In genomic region chr15:26325495-26325894, GRCh38 we compare ENCODE assay signal across 22 cellular contexts.
"Had no signal": no experiment of that assay in that cellular context is flagged by ENCODE, and none has a peak within 500 bp of the region (broad histone marks: within the 10 kb centered on the region; RNA-seq: fewer than 3 reads in every experiment).

No MANE protein-coding gene starts in this region.

- H3K27ac ChIP-seq: coronary artery, esophagus squamous epithelium, gastrocnemius medialis, prostate gland, spleen, testis, WERI-Rb-1 had no signal

- H3K27me3 ChIP-seq: esophagus squamous epithelium, gastrocnemius medialis, spleen, testis had no signal

- H3K4me1 ChIP-seq: esophagus squamous epithelium, gastrocnemius medialis, prostate gland, spleen, testis had no signal

- H3K9me3 ChIP-seq: esophagus squamous epithelium, gastrocnemius medialis, prostate gland, testis had no signal

- DNase-seq: activated CD4-positive, alpha-beta T cell treated with anti-CD3 and anti-CD28 coated beads for 1 hour; activated CD4-positive, alpha-beta T cell treated with anti-CD3 and anti-CD28 coated beads, Interleukin-2, amount 50 U/mL, for 1 hour; activated CD8-positive, alpha-beta T cell treated with anti-CD3 and anti-CD28 coated beads, Interleukin-2, amount 10 ng/mL, durations not matched to agents 7 days and 5 days; activated gamma-delta T cell; activated naive CD4-positive, alpha-beta T cell treated with anti-CD3 and anti-CD28 coated beads, Interleukin-2, amount 50 U/mL, for 16 hours; activated naive CD8-positive, alpha-beta T cell treated with anti-CD3 and anti-CD28 coated beads, Interleukin-2, amount 50 U/mL, for 24 hours; cerebellar nuclear complex; esophagus squamous epithelium; gastrocnemius medialis; hippocampal formation; left ventricle myocardium superior; mammary epithelial cell; midbrain; natural killer cell; spleen; stimulated activated CD4-positive, alpha-beta T cell treated with anti-CD3 and anti-CD28 coated beads, Interleukin-4, amount 100 ng/mL, for 1 hour; stimulated activated naive CD4-positive, alpha-beta T cell; testis; trophoblast cell; WERI-Rb-1 had no signal

- H3K4me3 ChIP-seq: coronary artery, esophagus squamous epithelium, gastrocnemius medialis, prostate gland, spleen, testis had no signal

- H3K36me3 ChIP-seq: esophagus squamous epithelium, gastrocnemius medialis, prostate gland, spleen, WERI-Rb-1 had no signal

- ATAC-seq: activated CD8-positive, alpha-beta T cell treated with anti-CD3 and anti-CD28 coated beads, Interleukin-2, amount 10 ng/mL, durations not matched to agents 7 days and 5 days; activated naive CD8-positive, alpha-beta T cell treated with anti-CD3 and anti-CD28 coated beads, Interleukin-2, amount 50 U/mL, for 24 hours; gastrocnemius medialis; left ventricle myocardium superior; natural killer cell had no signal
